8 cellular contexts compared by ENCODE assay signal in the genomic region with DNA sequence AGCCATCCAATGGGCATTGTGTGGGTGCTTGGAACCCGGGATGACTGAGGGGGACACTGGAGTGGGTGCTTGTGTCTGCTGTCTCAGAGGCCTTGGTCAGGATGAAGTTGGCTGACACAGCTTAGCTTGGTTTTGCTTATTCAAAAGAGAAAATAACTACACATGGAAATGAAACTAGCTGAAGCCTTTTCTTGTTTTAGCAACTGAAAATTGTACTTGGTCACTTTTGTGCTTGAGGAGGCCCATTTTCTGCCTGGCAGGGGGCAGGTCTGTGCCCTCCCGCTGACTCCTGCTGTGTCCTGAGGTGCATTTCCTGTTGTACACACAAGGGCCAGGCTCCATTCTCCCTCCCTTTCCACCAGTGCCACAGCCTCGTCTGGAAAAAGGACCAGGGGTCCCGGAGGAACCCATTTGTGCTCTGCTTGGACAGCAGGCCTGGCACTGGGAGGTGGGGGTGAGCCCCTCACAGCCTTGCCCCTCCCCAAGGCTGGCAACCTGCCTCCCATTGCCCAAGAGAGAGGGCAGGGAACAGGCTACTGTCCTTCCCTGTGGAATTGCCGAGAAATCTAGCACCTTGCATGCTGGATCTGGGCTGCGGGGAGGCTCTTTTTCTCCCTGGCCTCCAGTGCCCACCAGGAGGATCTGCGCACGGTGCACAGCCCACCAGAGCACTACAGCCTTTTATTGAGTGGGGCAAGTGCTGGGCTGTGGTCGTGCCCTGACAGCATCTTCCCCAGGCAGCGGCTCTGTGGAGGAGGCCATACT. TPM values are rescaled to one million over a fixed set of nuclear protein-coding genes. Genes with fewer than 3 reads are reported as not detected.
A peak's percentile ranks its signal among the peaks of the same experiment; 100 is the strongest.
DNase-seq lines count a peak whose midpoint lies in the region; ATAC-seq lines count a peak whose summit lies in the region.

No MANE protein-coding gene starts in this region.

- no peak for DNase-seq in activated CD4-positive, CD25-positive, alpha-beta regulatory T cell treated with anti-CD3 and anti-CD28 coated beads, Interleukin-2, amount 50 U/mL, for 72 hours
- no peak for DNase-seq in inferior parietal cortex (ENCODE audit: extremely low spot score)
- DNase-seq in G401 (ENCODE audit: low spot score) = no peak
- DNase-seq in D341Med (ENCODE audit: low spot score) = no peak

- no peaks in the 10 kb centered on the region for H3K9me3 ChIP-seq in mucosa of stomach (ENCODE audit: control insufficient read depth, low read length)

- H3K9ac ChIP-seq in mucosa of stomach (ENCODE audit: low read length) = peak overlapping the region; percentile 22

- no peaks in the 10 kb centered on the region for H3K27me3 ChIP-seq in mucosa of stomach (ENCODE audit: control insufficient read depth, insufficient read depth, low read length)

- ATAC-seq in GM18519 (IDR thresholded peaks at IDR 0.05; ENCODE audit: low FRiP score, unreplicated experiment) (peak; percentile 48), GM21576 (IDR thresholded peaks at IDR 0.05; ENCODE audit: unreplicated experiment) (peak; percentile 67), HG03575 (IDR thresholded peaks at IDR 0.05; ENCODE audit: extremely low read depth, insufficient number of reproducible peaks, low FRiP score, unreplicated experiment) (peak; percentile 77)

- H3K36me3 ChIP-seq in mucosa of stomach (ENCODE audit: control insufficient read depth, insufficient read depth, low read length) = peaks cover 19% of the 10 kb centered on the region

- H3K4me3 ChIP-seq in mucosa of stomach (ENCODE audit: low read length) = no peak overlapping the region

- H3K4me1 ChIP-seq in mucosa of stomach (ENCODE audit: control insufficient read depth, insufficient read depth, low read length) = peaks cover 24% of the 10 kb centered on the region

- in situ Hi-C loops in G401 (cut with HindIII; ENCODE audit: low sequenced_read_pairs) = no loop called here

RNA-seq across cellular contexts. Expression of a gene that starts 49.4 kb away (rescaled TPM):
- total RNA-seq in G401 (2014; rRNA removed; shearing (Covaris generic)) = 48.4 and 63.3 TPM in 2 replicates
